In genomic region chr22:38685761-38686160, GRCh38 we compare ENCODE assay signal across 1 cellular context.
TF ChIP-seq lines count a peak whose summit lies in the region.

No MANE protein-coding gene starts in this region.

TF ChIP-seq in HepG2, 621 proteins besides CTCF, POLR2A, EP300 and RAD21:
- TF ChIP-seq JUNB (CRISPR knock-in tag; IDR thresholded peaks at IDR 0.05; ENCODE audit: borderline replicate concordance) (no peak), SMC3 (IDR thresholded peaks at IDR 0.05; ENCODE audit: low read length) (no peak), HDAC1 (CRISPR knock-in tag; IDR thresholded peaks at IDR 0.05) (no peak), ZNF33B (CRISPR knock-in tag; IDR thresholded peaks at IDR 0.05) (no peak), YEATS2 (CRISPR knock-in tag; IDR thresholded peaks at IDR 0.05; ENCODE audit: borderline replicate concordance) (no peak), GPN1 (CRISPR knock-in tag; IDR thresholded peaks at IDR 0.05; ENCODE audit: borderline replicate concordance) (no peak), ZNF792 (CRISPR knock-in tag; IDR thresholded peaks at IDR 0.05) (no peak), ZNF777 (CRISPR knock-in tag; IDR thresholded peaks at IDR 0.05) (no peak), ZNF17 (CRISPR knock-in tag; IDR thresholded peaks at IDR 0.05) (no peak), ISX (CRISPR knock-in tag; conservative IDR thresholded peaks at IDR 0.05) (no peak), GATA4 (IDR thresholded peaks at IDR 0.05; ENCODE audit: borderline replicate concordance, low read depth) (no peak), RBM22 (optimal IDR thresholded peaks at IDR 0.05; ENCODE audit: low read length) (peak; percentile 92), AGO2 (optimal IDR thresholded peaks at IDR 0.05; ENCODE audit: low read depth, low read length) (peak; percentile 44), U2AF2 (IDR thresholded peaks at IDR 0.05; ENCODE audit: low read depth, low read length) (no peak), POLR2AphosphoS5 (IDR thresholded peaks at IDR 0.05; ENCODE audit: low read depth, low read length) (0 out of 2 replicates have a peak, but pooled peaks have one; percentile 38), ZNF670 (CRISPR knock-in tag; IDR thresholded peaks at IDR 0.05; ENCODE audit: borderline replicate concordance) (no peak), E2F2 (CRISPR knock-in tag; IDR thresholded peaks at IDR 0.05; ENCODE audit: borderline replicate concordance) (no peak), SRSF9 (IDR thresholded peaks at IDR 0.05; ENCODE audit: borderline replicate concordance, insufficient read depth, low read depth, low read length, poor library complexity, severe bottlenecking) (no peak), CHD2 (IDR thresholded peaks at IDR 0.05; ENCODE audit: low read depth, low read length) (no peak), ZNF335 (CRISPR knock-in tag; IDR thresholded peaks at IDR 0.05) (no peak)
